ENCODE assay signal across 24 cellular contexts in genomic region chr15:56325186-56325585, GRCh38. TPM values are rescaled to one million over a fixed set of nuclear protein-coding genes. Genes with fewer than 3 reads are reported as not detected.
DNase-seq lines count a peak whose midpoint lies in the region; ATAC-seq and TF ChIP-seq lines count a peak whose summit lies in the region.
"Had no signal": no experiment of that assay in that cellular context is flagged by ENCODE, and none has a peak within 500 bp of the region (broad histone marks: within the 10 kb centered on the region; RNA-seq: fewer than 3 reads in every experiment).

No MANE protein-coding gene starts in this region.

- TF ChIP-seq POLR2A in breast epithelium (IDR thresholded peaks at IDR 0.05): no peak

- CTCF ChIA-PET in MCF 10A (lab: Yijun Ruan, JAX): no interaction called here
- CTCF ChIA-PET in activated CD8-positive, alpha-beta T cell treated with anti-CD3 and anti-CD28 coated beads for 36 hours (lab: Charles Lee): no interaction called here

- H3K9me3 Mint-ChIP-seq in MCF 10A (ENCODE audit: unreplicated experiment): peaks cover 9% of the 10 kb centered on the region
- H3K9me3 Mint-ChIP-seq in activated CD8-positive, alpha-beta T cell treated with anti-CD3 and anti-CD28 coated beads for 36 hours: peaks cover 8% of the 10 kb centered on the region
- peaks cover 3 to 12% (median 10%) of the 10 kb centered on the region in 7 donors for H3K9me3 Mint-ChIP-seq in CD14-positive monocyte
- H3K9me3 Mint-ChIP-seq: type B pancreatic cell had no signal

- H3K4me3 Mint-ChIP-seq in MCF 10A (ENCODE audit: unreplicated experiment) (no peak overlapping the region), CD14-positive monocyte (no peak overlapping the region)
- H3K4me3 Mint-ChIP-seq in activated CD8-positive, alpha-beta T cell treated with anti-CD3 and anti-CD28 coated beads for 36 hours: no peak overlapping the region
- H3K4me3 Mint-ChIP-seq: activated CD4-positive, alpha-beta T cell treated with anti-CD3 and anti-CD28 coated beads, Interleukin-2, amount 10 ng/mL, durations not matched to agents 24 days and 14 days; CD4-positive, CD25-positive, alpha-beta regulatory T cell; naive B cell; type B pancreatic cell had no signal

- H3K27me3 ChIP-seq in breast epithelium: no peaks in the 10 kb centered on the region
- no peaks in the 10 kb centered on the region for H3K27me3 ChIP-seq in adipocyte (replicated peaks; ENCODE audit: control insufficient read depth, insufficient read depth, low read length)
- H3K27me3 ChIP-seq: adrenal gland, esophagus muscularis mucosa, pancreas had no signal

- H3K36me3 Mint-ChIP-seq in MCF 10A (ENCODE audit: insufficient read depth, unreplicated experiment): peaks cover 7% of the 10 kb centered on the region
- H3K36me3 Mint-ChIP-seq in activated CD8-positive, alpha-beta T cell treated with anti-CD3 and anti-CD28 coated beads for 36 hours (ENCODE audit: low read depth): no peaks in the 10 kb centered on the region
- no peaks in the 10 kb centered on the region for H3K36me3 Mint-ChIP-seq in CD14-positive monocyte
- H3K36me3 Mint-ChIP-seq: CD4-positive, CD25-positive, alpha-beta regulatory T cell; type B pancreatic cell had no signal

- H3K9ac ChIP-seq in adipocyte (ENCODE audit: low read length): no peak overlapping the region

- no peaks in the 10 kb centered on the region for H3K27me3 Mint-ChIP-seq in MCF 10A (ENCODE audit: insufficient read depth, unreplicated experiment)
- H3K27me3 Mint-ChIP-seq in activated CD8-positive, alpha-beta T cell treated with anti-CD3 and anti-CD28 coated beads for 36 hours: no peaks in the 10 kb centered on the region
- H3K27me3 Mint-ChIP-seq in CD14-positive monocyte (ENCODE audit: low read depth in 3 of 3): no peaks in the 10 kb centered on the region
- H3K27me3 Mint-ChIP-seq: activated CD4-positive, alpha-beta T cell treated with anti-CD3 and anti-CD28 coated beads, Interleukin-2, amount 10 ng/mL, durations not matched to agents 24 days and 14 days; CD4-positive, CD25-positive, alpha-beta regulatory T cell had no signal

- H3K36me3 ChIP-seq in breast epithelium (no peaks in the 10 kb centered on the region), adipocyte (ENCODE audit: control insufficient read depth, insufficient read depth, low read length, severe bottlenecking) (no peaks in the 10 kb centered on the region)
- H3K36me3 ChIP-seq: adrenal gland, esophagus muscularis mucosa, pancreas had no signal

- POLR2A ChIA-PET in MCF 10A (lab: Yijun Ruan, JAX): no interaction called here
- POLR2A ChIA-PET in activated CD8-positive, alpha-beta T cell treated with anti-CD3 and anti-CD28 coated beads for 36 hours (lab: Charles Lee): no interaction called here

- H3K9me3 ChIP-seq in breast epithelium (no peaks in the 10 kb centered on the region), adipocyte (ENCODE audit: control insufficient read depth, low read length) (peaks cover under 1% of the 10 kb centered on the region)
- H3K9me3 ChIP-seq: adrenal gland, esophagus muscularis mucosa, pancreas had no signal

- H3K4me1 Mint-ChIP-seq in MCF 10A (ENCODE audit: insufficient read depth, unreplicated experiment) (peaks cover 46% of the 10 kb centered on the region), CD14-positive monocyte (peaks cover 3% of the 10 kb centered on the region)
- no peaks in the 10 kb centered on the region for H3K4me1 Mint-ChIP-seq in activated CD8-positive, alpha-beta T cell treated with anti-CD3 and anti-CD28 coated beads for 36 hours (ENCODE audit: low read depth)
- H3K4me1 Mint-ChIP-seq: activated CD4-positive, alpha-beta T cell treated with anti-CD3 and anti-CD28 coated beads, Interleukin-2, amount 10 ng/mL, durations not matched to agents 24 days and 14 days; CD4-positive, CD25-positive, alpha-beta regulatory T cell; naive B cell had no signal

- BruUV-seq in MCF 10A (replicated peaks; lab: Mats Ljungman, UMichigan): no TSS peak

- TF ChIP-seq CTCF in MCF 10A (IDR thresholded peaks at IDR 0.05; ENCODE audit: unreplicated experiment): no peak
- no peak for TF ChIP-seq CTCF in breast epithelium (IDR thresholded peaks at IDR 0.05)
- TF ChIP-seq CTCF in fibroblast of pulmonary artery (IDR thresholded peaks at IDR 0.05; ENCODE audit: low read length, missing control alignments): no peak
- no peak for TF ChIP-seq CTCF in activated CD8-positive, alpha-beta T cell treated with anti-CD3 and anti-CD28 coated beads for 36 hours (IDR thresholded peaks at IDR 0.05)
- no peak for TF ChIP-seq CTCF in CD14-positive monocyte (IDR thresholded peaks at IDR 0.05)

- intact Hi-C loops in MCF 10A (cut with micrococcal nuclease): no loop called here
- intact Hi-C loops in breast epithelium (cut with DNase I; ENCODE audit: low total_unique reads): no loop called here
- intact Hi-C loops in activated CD8-positive, alpha-beta T cell treated with anti-CD3 and anti-CD28 coated beads for 36 hours (cut with micrococcal nuclease): no loop called here
- intact Hi-C loops in CD14-positive monocyte (cut with micrococcal nuclease): no loop called here

- ATAC-seq in activated CD8-positive, alpha-beta T cell treated with anti-CD3 and anti-CD28 coated beads for 36 hours: no peak
- ATAC-seq in GM18502 (IDR thresholded peaks at IDR 0.05; ENCODE audit: poor library complexity, unreplicated experiment): no peak
- ATAC-seq: pancreas, Right ventricle myocardium inferior had no signal

- DNase-seq in MCF 10A (ENCODE audit: unreplicated experiment) (peak; percentile 22), breast epithelium (ENCODE audit: low spot score in 2 of 2) (no peak), adipocyte (ENCODE audit: low read depth) (peak; percentile 28), fibroblast of pulmonary artery (ENCODE audit: low read depth) (peak; percentile 73), SIG-M5 (lab: John Stamatoyannopoulos, UW) (no peak), CD14-positive monocyte (ENCODE audit: low spot score) (no peak)
- no peak for DNase-seq in activated CD8-positive, alpha-beta T cell treated with anti-CD3 and anti-CD28 coated beads for 36 hours
- DNase-seq: activated CD4-positive, alpha-beta T cell treated with anti-CD3 and anti-CD28 coated beads, Interleukin-2, amount 10 ng/mL, durations not matched to agents 24 days and 14 days; adrenal gland; CD4-positive, CD25-positive, alpha-beta regulatory T cell; cerebellar nuclear complex; effector CD4-positive, alpha-beta T cell; islet precursor cell; naive B cell; NCI-H524 treated with DMSO at 0.1 percent for 48 hours; pancreas; stimulated activated CD4-positive, alpha-beta T cell treated with anti-CD3 and anti-CD28 coated beads, Interleukin-1b, Interleukin-23, amount 100 ng/mL, for 48 hours; stimulated activated naive CD4-positive, alpha-beta T cell treated with Interleukin-2 at 50 U/mL for 16 hours had no signal

- H3K4me1 ChIP-seq in breast epithelium (no peaks in the 10 kb centered on the region), adipocyte (ENCODE audit: control insufficient read depth, insufficient read depth, low read length) (peaks cover 7% of the 10 kb centered on the region)
- H3K4me1 ChIP-seq: adrenal gland, esophagus muscularis mucosa, pancreas had no signal

- no peak overlapping the region for H3K27ac ChIP-seq in breast epithelium
- H3K27ac ChIP-seq: 22Rv1, adrenal gland, esophagus muscularis mucosa, pancreas had no signal

- H3K4me3 ChIP-seq in breast epithelium (no peak overlapping the region), adipocyte (ENCODE audit: low read length) (peak overlapping the region; percentile 28), fibroblast of pulmonary artery (replicated peaks; ENCODE audit: low read depth, low read length) (no peak overlapping the region)
- H3K4me3 ChIP-seq: adrenal gland, esophagus muscularis mucosa, pancreas had no signal

- H3K27ac Mint-ChIP-seq in MCF 10A (ENCODE audit: low read depth, unreplicated experiment) (no peak overlapping the region), CD14-positive monocyte (no peak overlapping the region)
- H3K27ac Mint-ChIP-seq in activated CD8-positive, alpha-beta T cell treated with anti-CD3 and anti-CD28 coated beads for 36 hours: no peak overlapping the region
- H3K27ac Mint-ChIP-seq: activated CD4-positive, alpha-beta T cell treated with anti-CD3 and anti-CD28 coated beads, Interleukin-2, amount 10 ng/mL, durations not matched to agents 24 days and 14 days; activated T-helper 2 cell treated with anti-CD3 and anti-CD28 coated beads, Interferon-gamma antibody, Interleukin-2, Interleukin-4, amounts not matched to agents 10 μg/mL and 5 μg/mL and 100 μg/mL, durations not matched to agents 14 hours and 24 hours and 36 hours; CD4-positive, CD25-positive, alpha-beta regulatory T cell; naive B cell; type B pancreatic cell had no signal

RNA-seq across cellular contexts. Expression of gene TEX9, which starts 40.0 kb away (rescaled TPM):
- 6.3 and 6.8 TPM in 2 replicates for total RNA-seq in MCF 10A (2022)
- 10 to 100 TPM in 2 of 3 donors, 1 to 10 TPM in 1; 3.4 to 38.2 (median 32.1) TPM for total RNA-seq in breast epithelium
- total RNA-seq in activated CD8-positive, alpha-beta T cell treated with anti-CD3 and anti-CD28 coated beads for 36 hours: under 1 TPM; 0.79 to 0.85 TPM
- polyA plus RNA-seq in CD14-positive monocyte: under 1 TPM in 1 of 2 donors, not detected in 1; 0.46 TPM

Comparison
In these comparisons a context has a peak if more than half of its experiments do, and no peak if none do; other contexts are left out.
1. DNase-seq: peak in MCF 10A (single experiment), adipocyte (single experiment) and fibroblast of pulmonary artery (single experiment); none in breast epithelium (0 of 2), SIG-M5 (single experiment), activated CD8-positive, alpha-beta T cell treated with anti-CD3 and anti-CD28 coated beads for 36 hours (single experiment) and CD14-positive monocyte (single experiment).